20 cellular contexts compared by ENCODE assay signal in the genomic region with DNA sequence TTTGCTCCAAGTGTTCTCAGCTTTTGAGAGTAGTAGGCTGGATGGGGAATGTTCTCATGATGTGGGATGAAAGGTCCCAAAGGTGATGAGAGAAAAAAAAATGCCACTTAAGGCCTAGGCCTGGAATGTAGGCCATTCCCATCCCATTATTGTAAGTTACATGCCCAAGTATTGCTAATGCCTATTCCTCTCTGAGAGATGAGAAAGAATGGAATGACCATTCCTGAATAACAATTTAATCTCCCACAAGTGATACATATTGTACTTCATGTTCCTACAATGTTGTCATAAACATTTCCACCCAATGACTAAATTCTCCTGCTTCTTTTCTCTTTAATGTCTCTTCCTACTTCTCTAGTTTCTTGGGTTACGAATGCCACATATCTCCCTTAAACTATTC.
A peak's percentile ranks its signal among the peaks of the same experiment; 100 is the strongest.
DNase-seq lines count a peak whose midpoint lies in the region; ATAC-seq and TF ChIP-seq lines count a peak whose summit lies in the region.
"Had no signal": no experiment of that assay in that cellular context is flagged by ENCODE, and none has a peak within 500 bp of the region (broad histone marks: within the 10 kb centered on the region; RNA-seq: fewer than 3 reads in every experiment).

No MANE protein-coding gene starts in this region.

- H3K36me3 ChIP-seq in skeletal muscle satellite cell (ENCODE audit: insufficient read depth, low read length), result no peaks in the 10 kb centered on the region
- H3K36me3 ChIP-seq: MG63, Peyer's patch had no signal

- no peak for ATAC-seq in GM21619 (IDR thresholded peaks at IDR 0.05; ENCODE audit: unreplicated experiment)
- ATAC-seq: HCT116 had no signal

- H3K4me2 ChIP-seq in skeletal muscle satellite cell (ENCODE audit: low read length), result no peak overlapping the region

- peak; percentile 12 for DNase-seq in EH (ENCODE audit: low read depth)
- peak; percentile 55 for DNase-seq in LHCN-M2 (ENCODE audit: low read depth)
- peak; percentile 5 for DNase-seq in fibroblast of mammary gland (ENCODE audit: low read depth)
- DNase-seq in NCI-H1930 (lab: John Stamatoyannopoulos, UW), result no peak
- DNase-seq in Ammon's horn (ENCODE audit: low spot score), result no peak
- DNase-seq: Calu3, DMS79 treated with DMSO at 0.1 percent for 48 hours, KBM-7, MG63, NCI-H1105 treated with DMSO at 0.1 percent for 48 hours, NCI-H146, NCI-H2029, NCI-H446 treated with DMSO at 0.1 percent for 48 hours, NCI-H526, OCI-M1, Peyer's patch, SHP77 treated with DMSO at 0.1 percent for 48 hours had no signal

- TF ChIP-seq CTCF in fibroblast of mammary gland (conservative IDR thresholded peaks at IDR 0.05; ENCODE audit: control insufficient read depth, insufficient read depth, low read depth, low read length), result no peak

- no peaks in the 10 kb centered on the region for H3K27me3 ChIP-seq in skeletal muscle satellite cell (ENCODE audit: control insufficient read depth, insufficient read depth, low read length)
- H3K27me3 ChIP-seq: MG63, Peyer's patch had no signal

- H3K4me3 ChIP-seq in fibroblast of mammary gland (ENCODE audit: control insufficient read depth, low read depth, low read length), result no peak overlapping the region
- H3K4me3 ChIP-seq in skeletal muscle satellite cell (ENCODE audit: low read length), result no peak overlapping the region
- H3K4me3 ChIP-seq: MG63, Peyer's patch had no signal

- H3K9ac ChIP-seq in skeletal muscle satellite cell (ENCODE audit: low read depth, low read length), result peak overlapping the region; percentile 4

- H3K4me1 ChIP-seq in skeletal muscle satellite cell (ENCODE audit: control insufficient read depth, insufficient read depth, low read length), result peaks cover 5% of the 10 kb centered on the region
- H3K4me1 ChIP-seq: Peyer's patch had no signal

- peaks cover 5% of the 10 kb centered on the region for H3K9me3 ChIP-seq in skeletal muscle satellite cell (replicated peaks; ENCODE audit: low read length)
- H3K9me3 ChIP-seq: MG63, Peyer's patch had no signal

Comparison
In these comparisons a context has a peak if more than half of its experiments do, and no peak if none do; other contexts are left out.
1. DNase-seq: peak in EH (single experiment), LHCN-M2 (single experiment) and fibroblast of mammary gland (single experiment); none in NCI-H1930 (0 of 2) and Ammon's horn (single experiment).